Comparison of ENCODE assay signal across 20 cellular contexts in genomic region chr1:116389013-116389412, GRCh38. TPM values are rescaled to one million over a fixed set of nuclear protein-coding genes. Genes with fewer than 3 reads are reported as not detected.
DNase-seq lines count a peak whose midpoint lies in the region; ATAC-seq and TF ChIP-seq lines count a peak whose summit lies in the region.
"Had no signal": no experiment of that assay in that cellular context is flagged by ENCODE, and none has a peak within 500 bp of the region (broad histone marks: within the 10 kb centered on the region; RNA-seq: fewer than 3 reads in every experiment).

No MANE protein-coding gene starts in this region.

- WGBS in body of pancreas, 2 donors = 47 to 49% methylated on average over 2 of the region's 2 CpGs

- H3K27ac ChIP-seq in SK-N-MC (peak overlapping the region; percentile 69), body of pancreas (peak overlapping the region in 3 of 4 donors; percentile 2 to 17 (median 8))
- H3K27ac ChIP-seq: A549, hepatocyte had no signal

- TF ChIP-seq POLR2A in body of pancreas (IDR thresholded peaks at IDR 0.05) = no peak

- H3K4me1 ChIP-seq in body of pancreas = peaks cover 53% of the 10 kb centered on the region
- H3K4me1 ChIP-seq: A549 had no signal

- intact Hi-C loops in body of pancreas (cut with DNase I) = no loop called here

- H3K27me3 ChIP-seq in body of pancreas = no peaks in the 10 kb centered on the region
- H3K27me3 ChIP-seq: hepatocyte had no signal

- H3K27ac Mint-ChIP-seq in activated T-cell treated with anti-CD3 and anti-CD28 coated beads, Interleukin-2, amount 50 U/mL, for 24 hours = peak overlapping the region; percentile 19
- H3K27ac Mint-ChIP-seq in naive thymus-derived CD8-positive, alpha-beta T cell = peak overlapping the region in 9 of 10 donors; percentile 38 to 80 (median 49)

- no peaks in the 10 kb centered on the region for H3K27me3 Mint-ChIP-seq in activated T-cell treated with anti-CD3 and anti-CD28 coated beads, Interleukin-2, amount 50 U/mL, for 24 hours
- H3K27me3 Mint-ChIP-seq in activated T-cell treated with anti-CD3 and anti-CD28 coated beads, Interleukin-2, amount 50 U/mL, for 4 hours (ENCODE audit: low read depth) = no peaks in the 10 kb centered on the region
- H3K27me3 Mint-ChIP-seq in naive thymus-derived CD8-positive, alpha-beta T cell = no peaks in the 10 kb centered on the region
- H3K27me3 Mint-ChIP-seq: stimulated activated naive CD8-positive, alpha-beta T cell treated with anti-CD3 and anti-CD28 coated beads, Interleukin-15, amount 100 ng/mL, for 72 hours had no signal

- ATAC-seq in activated T-cell treated with anti-CD3 and anti-CD28 coated beads, Interleukin-2, amount 50 U/mL, for 4 hours = no peak
- ATAC-seq in body of pancreas (no peak), GM18870 (IDR thresholded peaks at IDR 0.05; ENCODE audit: unreplicated experiment) (no peak), HG03565 (IDR thresholded peaks at IDR 0.05; ENCODE audit: unreplicated experiment) (no peak)
- no peak for ATAC-seq in naive thymus-derived CD8-positive, alpha-beta T cell
- ATAC-seq: A549; stimulated activated naive CD8-positive, alpha-beta T cell treated with anti-CD3 and anti-CD28 coated beads, Interleukin-15, amount 100 ng/mL, for 72 hours had no signal

- no peak overlapping the region for H3K9ac ChIP-seq in SK-N-MC (ENCODE audit: insufficient read length)

- H3K36me3 Mint-ChIP-seq in activated T-cell treated with anti-CD3 and anti-CD28 coated beads, Interleukin-2, amount 50 U/mL, for 24 hours (ENCODE audit: low read depth) = peaks cover 100% of the 10 kb centered on the region
- H3K36me3 Mint-ChIP-seq in activated T-cell treated with anti-CD3 and anti-CD28 coated beads, Interleukin-2, amount 50 U/mL, for 4 hours (ENCODE audit: insufficient read depth) = peaks cover 73% of the 10 kb centered on the region
- H3K36me3 Mint-ChIP-seq in naive thymus-derived CD8-positive, alpha-beta T cell = peaks cover 13 to 98% (median 51%) of the 10 kb centered on the region in 3 donors

- peaks cover 99% of the 10 kb centered on the region for H3K36me3 ChIP-seq in SK-N-MC (ENCODE audit: insufficient read depth, low read length)
- peaks cover 16 to 58% of the 10 kb centered on the region in 2 donors for H3K36me3 ChIP-seq in body of pancreas (replicated peaks in 1 of 2; ENCODE audit: insufficient read depth in 1 of 2, low read depth in 2 of 2)

- no peak overlapping the region for H3K4me3 Mint-ChIP-seq in activated T-cell treated with anti-CD3 and anti-CD28 coated beads, Interleukin-2, amount 50 U/mL, for 24 hours
- H3K4me3 Mint-ChIP-seq in activated T-cell treated with anti-CD3 and anti-CD28 coated beads, Interleukin-2, amount 50 U/mL, for 4 hours = no peak overlapping the region
- H3K4me3 Mint-ChIP-seq in naive thymus-derived CD8-positive, alpha-beta T cell = no peak overlapping the region
- H3K4me3 Mint-ChIP-seq: stimulated activated naive CD8-positive, alpha-beta T cell treated with anti-CD3 and anti-CD28 coated beads, Interleukin-15, amount 100 ng/mL, for 72 hours had no signal

- peak in 1 of 7 experiments; percentile 12 for TF ChIP-seq CTCF in body of pancreas (IDR thresholded peaks at IDR 0.05)

- POLR2A ChIA-PET in naive thymus-derived CD8-positive, alpha-beta T cell (lab: Charles Lee) = no interaction called here

- H3K4me3 ChIP-seq in SK-N-MC = no peak overlapping the region
- no peak overlapping the region for H3K4me3 ChIP-seq in body of pancreas
- H3K4me3 ChIP-seq: A549, hepatocyte had no signal

- H3K9me3 ChIP-seq in SK-N-MC (ENCODE audit: low read depth, low read length) = no peaks in the 10 kb centered on the region
- no peaks in the 10 kb centered on the region for H3K9me3 ChIP-seq in body of pancreas
- H3K9me3 ChIP-seq: A549 had no signal

- DNase-seq in activated T-cell treated with anti-CD3 and anti-CD28 coated beads, Interleukin-2, amount 50 U/mL, for 24 hours = no peak
- no peak for DNase-seq in activated T-cell treated with anti-CD3 and anti-CD28 coated beads, Interleukin-2, amount 50 U/mL, for 4 hours
- no peak for DNase-seq in SK-N-MC (ENCODE audit: low read depth, low spot score)
- DNase-seq in body of pancreas = peak in 2 of 4 donors; percentile 49 to 60
- DNase-seq in naive thymus-derived CD8-positive, alpha-beta T cell = no peak
- DNase-seq in HuH-7 (ENCODE audit: low spot score) = no peak
- DNase-seq: activated CD4-positive, CD25-positive, alpha-beta regulatory T cell treated with anti-CD3 and anti-CD28 coated beads, Interleukin-2, amount 50 U/mL, for 72 hours; activated T-cell treated with anti-CD3 and anti-CD28 coated beads for 4 hours; C1 segment of cervical spinal cord; DND-41; islet precursor cell; midbrain; NCI-H1930; NCI-H446; retina; stimulated activated naive CD8-positive, alpha-beta T cell treated with anti-CD3 and anti-CD28 coated beads, Interleukin-15, amount 100 ng/mL, for 72 hours had no signal

- no peaks in the 10 kb centered on the region for H3K9me3 Mint-ChIP-seq in activated T-cell treated with anti-CD3 and anti-CD28 coated beads, Interleukin-2, amount 50 U/mL, for 24 hours
- H3K9me3 Mint-ChIP-seq in activated T-cell treated with anti-CD3 and anti-CD28 coated beads, Interleukin-2, amount 50 U/mL, for 4 hours = no peaks in the 10 kb centered on the region
- H3K9me3 Mint-ChIP-seq in naive thymus-derived CD8-positive, alpha-beta T cell = no peaks in the 10 kb centered on the region
- H3K9me3 Mint-ChIP-seq: stimulated activated naive CD8-positive, alpha-beta T cell treated with anti-CD3 and anti-CD28 coated beads, Interleukin-15, amount 100 ng/mL, for 72 hours had no signal

- H3K4me1 Mint-ChIP-seq in activated T-cell treated with anti-CD3 and anti-CD28 coated beads, Interleukin-2, amount 50 U/mL, for 24 hours (ENCODE audit: low read depth) = peaks cover 77% of the 10 kb centered on the region
- H3K4me1 Mint-ChIP-seq in activated T-cell treated with anti-CD3 and anti-CD28 coated beads, Interleukin-2, amount 50 U/mL, for 4 hours (ENCODE audit: low read depth) = peaks cover 62% of the 10 kb centered on the region
- peaks cover 18 to 74% (median 51%) of the 10 kb centered on the region in 4 donors for H3K4me1 Mint-ChIP-seq in naive thymus-derived CD8-positive, alpha-beta T cell

RNA-seq across cellular contexts. Expression of gene ATP1A1, which starts 16.0 kb away (rescaled TPM):
- total RNA-seq in activated T-cell treated with anti-CD3 and anti-CD28 coated beads, Interleukin-2, amount 50 U/mL, for 4 hours = 100 to 1,000 TPM; 334 to 383 (median 337) TPM
- 100 to 1,000 TPM; 423 to 593 TPM for total RNA-seq in body of pancreas
- 100 to 1,000 TPM; 248 to 261 TPM for total RNA-seq in naive thymus-derived CD8-positive, alpha-beta T cell
- polyA plus RNA-seq in naive thymus-derived CD8-positive, alpha-beta T cell = 10 to 100 TPM; 59.1 to 65.0 (median 60.6) TPM
